Comparison of ENCODE assay signal across 12 cellular contexts in the genomic region with DNA sequence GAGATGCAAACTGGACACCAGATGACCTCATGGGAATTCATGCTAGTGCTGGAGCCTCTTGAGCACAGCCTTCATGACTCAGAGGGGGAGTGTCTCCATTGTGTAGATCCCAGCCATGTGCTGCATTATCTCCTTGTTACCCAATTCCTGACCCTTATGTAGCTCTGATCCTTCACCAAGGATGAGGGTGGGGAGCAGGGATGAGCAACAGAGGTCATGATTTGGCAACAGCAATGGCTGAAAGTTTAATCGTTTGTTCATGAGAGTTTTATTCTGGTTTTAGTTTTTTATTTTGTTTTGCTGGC. TPM values are rescaled to one million over a fixed set of nuclear protein-coding genes. Genes with fewer than 3 reads are reported as not detected.
A peak's percentile ranks its signal among the peaks of the same experiment; 100 is the strongest.
DNase-seq lines count a peak whose midpoint lies in the region; ATAC-seq and TF ChIP-seq lines count a peak whose summit lies in the region.
"Had no signal": no experiment of that assay in that cellular context is flagged by ENCODE, and none has a peak within 500 bp of the region (broad histone marks: within the 10 kb centered on the region; RNA-seq: fewer than 3 reads in every experiment).

No MANE protein-coding gene starts in this region.

- H3K9me3 ChIP-seq in BE2C: no peaks in the 10 kb centered on the region
- H3K9me3 ChIP-seq in left lung: no peaks in the 10 kb centered on the region
- H3K9me3 ChIP-seq in ascending aorta: no peaks in the 10 kb centered on the region
- H3K9me3 ChIP-seq: right atrium auricular region had no signal

- H3K27me3 ChIP-seq in BE2C (no peaks in the 10 kb centered on the region), left lung (no peaks in the 10 kb centered on the region), ascending aorta (no peaks in the 10 kb centered on the region)
- H3K27me3 ChIP-seq: right atrium auricular region had no signal

- H3K36me3 ChIP-seq in BE2C: no peaks in the 10 kb centered on the region
- no peaks in the 10 kb centered on the region for H3K36me3 ChIP-seq in left lung
- H3K36me3 ChIP-seq in ascending aorta: no peaks in the 10 kb centered on the region
- H3K36me3 ChIP-seq: right atrium auricular region had no signal

- peaks cover 2% of the 10 kb centered on the region; the same call in 1 of the 2 replicates for H3K4me1 ChIP-seq in BE2C
- no peaks in the 10 kb centered on the region for H3K4me1 ChIP-seq in left lung
- no peaks in the 10 kb centered on the region for H3K4me1 ChIP-seq in ascending aorta
- H3K4me1 ChIP-seq: right atrium auricular region had no signal

- H3K27ac ChIP-seq in left lung: no peak overlapping the region
- no peak overlapping the region for H3K27ac ChIP-seq in ascending aorta
- H3K27ac ChIP-seq: right atrium auricular region had no signal

- intact Hi-C loops in left lung (cut with DNase I): no loop called here
- intact Hi-C loops in ascending aorta (cut with DNase I): no loop called here

- peak; percentile 73 for ATAC-seq in left lung
- ATAC-seq: activated CD8-positive, alpha-beta memory T cell treated with anti-CD3 and anti-CD28 coated beads, Interleukin-2, amount 10 ng/mL, durations not matched to agents 7 days and 5 days had no signal

- TF ChIP-seq CTCF in BE2C (IDR thresholded peaks at IDR 0.05; ENCODE audit: low read depth, low read length) (no peak), left lung (IDR thresholded peaks at IDR 0.05) (no peak), ascending aorta (IDR thresholded peaks at IDR 0.05) (no peak)

- H3K4me3 ChIP-seq in BE2C (ENCODE audit: low read depth, low read length) (no peak overlapping the region), left lung (no peak overlapping the region), ascending aorta (no peak overlapping the region)
- H3K4me3 ChIP-seq: right atrium auricular region had no signal

- DNase-seq in BE2C (peak; percentile 46), LoVo (ENCODE audit: low spot score) (peak; percentile 48), astrocyte of the hippocampus (ENCODE audit: low read depth, low spot score) (peak; percentile 62), left lung (no peak), DMS153 treated with DMSO at 0.1 percent for 48 hours (lab: John Stamatoyannopoulos, UW; ENCODE audit: unreplicated experiment) (no peak), ascending aorta (ENCODE audit: low spot score in 2 of 2) (no peak), NK-92 (lab: John Stamatoyannopoulos, UW; ENCODE audit: unreplicated experiment) (no peak), T-helper 9 cell (no peak)
- DNase-seq: activated CD8-positive, alpha-beta memory T cell treated with anti-CD3 and anti-CD28 coated beads, Interleukin-2, amount 10 ng/mL, durations not matched to agents 7 days and 5 days; NCI-H146 had no signal

RNA-seq across cellular contexts. Expression of a gene that starts 9.5 kb away (rescaled TPM):
- polyA plus RNA-seq in BE2C (2012; ENCODE audit: insufficient read depth, insufficient read length, low read depth): 0.54 TPM
- total RNA-seq in left lung (under 1 TPM in 1 of 2 donors, not detected in 1; 0.35 TPM), ascending aorta (not detected)
- total RNA-seq: activated CD8-positive, alpha-beta memory T cell treated with anti-CD3 and anti-CD28 coated beads, Interleukin-2, amount 10 ng/mL, durations not matched to agents 7 days and 5 days had no signal

RNA-seq across cellular contexts. Expression of a gene that starts 41.8 kb away (rescaled TPM):
- 2.4 TPM for polyA plus RNA-seq in BE2C (2012; ENCODE audit: insufficient read depth, insufficient read length, low read depth)
- total RNA-seq in left lung (1 to 10 TPM in 1 of 2 donors, under 1 TPM in 1; 0.81 to 1.9 TPM), ascending aorta (7.9 TPM)
- total RNA-seq: activated CD8-positive, alpha-beta memory T cell treated with anti-CD3 and anti-CD28 coated beads, Interleukin-2, amount 10 ng/mL, durations not matched to agents 7 days and 5 days; SK-MEL-5 had no signal

Comparison
In these comparisons a context has a peak if more than half of its experiments do, and no peak if none do; other contexts are left out.
1. DNase-seq: peak in BE2C (single experiment), LoVo (single experiment) and astrocyte of the hippocampus (single experiment); none in left lung (0 of 2), DMS153 treated with DMSO at 0.1 percent for 48 hours (single experiment), ascending aorta (0 of 2), NK-92 (single experiment) and T-helper 9 cell (single experiment).